ENCODE assay signal across 8 cellular contexts in genomic region chr19:50332264-50333038, GRCh38. TPM values are rescaled to one million over a fixed set of nuclear protein-coding genes. Genes with fewer than 3 reads are reported as not detected.
DNase-seq lines count a peak whose midpoint lies in the region; ATAC-seq, FAIRE-seq and TF ChIP-seq lines count a peak whose summit lies in the region.

No MANE protein-coding gene starts in this region.

- intact Hi-C loops in dorsolateral prefrontal cortex (cut with DNase I): loop anchor here in 1 of 2 donors (2.0 kb wide), 1 partner anchor 776 kb away; the partner anchor contains the start of gene CTU1
- intact Hi-C loops in pancreas (cut with DNase I): no loop called here

- TF ChIP-seq CTCF in dorsolateral prefrontal cortex (IDR thresholded peaks at IDR 0.05 in 54 of 56, conservative IDR thresholded peaks at IDR 0.05 in 2 of 56; ENCODE audit: low read depth in 1 of 56, partially characterized antibody in 56 of 56) (no peak), pancreas (IDR thresholded peaks at IDR 0.05) (no peak)

- H3K9me3 ChIP-seq in CD8-positive, alpha-beta memory T cell (ENCODE audit: low read length): no peaks in the 10 kb centered on the region
- H3K9me3 ChIP-seq in HUES6 (ENCODE audit: control insufficient read depth, insufficient read depth, low read depth, low read length) (no peaks in the 10 kb centered on the region), pancreas (no peaks in the 10 kb centered on the region)

- no peak for DNase-seq in CD8-positive, alpha-beta memory T cell
- DNase-seq in dorsolateral prefrontal cortex (no peak), pancreas (peak in 4 of 6 donors; percentile 36 to 48 (median 46)), RPMI8226 (no peak)

- peak overlapping the region in 2 of 8 donors; percentile 29 to 49 for H3K27ac Mint-ChIP-seq in CD8-positive, alpha-beta memory T cell

- H3K9ac ChIP-seq in HUES6 (ENCODE audit: low read length): peak overlapping the region; percentile 75

- H3K4me3 Mint-ChIP-seq in CD8-positive, alpha-beta memory T cell: peak overlapping the region in 6 of 7 donors; percentile 26 to 92 (median 40)

- peaks cover 31 to 60% (median 58%) of the 10 kb centered on the region in 3 donors for H3K4me1 Mint-ChIP-seq in CD8-positive, alpha-beta memory T cell

- POLR2A ChIA-PET in CD8-positive, alpha-beta memory T cell (lab: Charles Lee): no interaction called here

- H3K4me3 ChIP-seq in CD8-positive, alpha-beta memory T cell (ENCODE audit: low read length): peak overlapping the region; percentile 81
- H3K4me3 ChIP-seq in HUES6 (ENCODE audit: low read depth, low read length) (peak overlapping the region; percentile 83), dorsolateral prefrontal cortex (peak overlapping the region; percentile 54 to 92 (median 73)), pancreas (peak overlapping the region; percentile 15 to 58 (median 54))

- H3K36me3 ChIP-seq in CD8-positive, alpha-beta memory T cell (ENCODE audit: insufficient read depth, low read length): no peaks in the 10 kb centered on the region
- H3K36me3 ChIP-seq in HUES6 (ENCODE audit: control insufficient read depth, insufficient read depth, low read length) (no peaks in the 10 kb centered on the region), pancreas (no peaks in the 10 kb centered on the region)

- H3K4me1 ChIP-seq in CD8-positive, alpha-beta memory T cell (ENCODE audit: insufficient read depth, low read length): peaks cover 48% of the 10 kb centered on the region
- peaks cover 14% of the 10 kb centered on the region for H3K4me1 ChIP-seq in HUES6 (ENCODE audit: control insufficient read depth, insufficient read depth, low read length)
- peaks cover 4 to 24% (median 7%) of the 10 kb centered on the region in 3 donors for H3K4me1 ChIP-seq in pancreas

- peaks cover 64 to 71% of the 10 kb centered on the region in 2 donors for H3K27me3 Mint-ChIP-seq in CD8-positive, alpha-beta memory T cell

- H3K36me3 Mint-ChIP-seq in CD8-positive, alpha-beta memory T cell: peaks cover 2 to 5% (median 2%) of the 10 kb centered on the region in 3 donors

- peaks cover 4 to 22% (median 17%) of the 10 kb centered on the region in 5 donors for H3K9me3 Mint-ChIP-seq in CD8-positive, alpha-beta memory T cell

- WGBS in pancreas, 2 donors: 16 to 18% methylated on average over 19 of the region's 19 CpGs

- FAIRE-seq in pancreas (lab: Jason Lieb, UNC): no peak

- H3K27ac ChIP-seq in CD8-positive, alpha-beta memory T cell (ENCODE audit: low read depth, low read length): peak overlapping the region; percentile 34
- H3K27ac ChIP-seq in HUES6 (ENCODE audit: low read depth, low read length) (peak overlapping the region; percentile 80; the same call in 1 of the 2 replicates), dorsolateral prefrontal cortex (peak overlapping the region in 57 of 59 donors; percentile 32 to 98 (median 93)), pancreas (peak overlapping the region; percentile 26 to 81 (median 74))

- CTCF ChIA-PET in CD8-positive, alpha-beta memory T cell (lab: Charles Lee): interaction anchor here (1.8 kb wide), 1 partner anchor 25 kb away, joined by 8 read pairs; no protein-coding TSS in a partner anchor

- peaks cover 36% of the 10 kb centered on the region for H3K27me3 ChIP-seq in CD8-positive, alpha-beta memory T cell (ENCODE audit: insufficient read depth, low read length, poor library complexity, severe bottlenecking)
- H3K27me3 ChIP-seq in HUES6 (ENCODE audit: control insufficient read depth, insufficient read depth, low read length): peaks cover 10% of the 10 kb centered on the region
- H3K27me3 ChIP-seq in dorsolateral prefrontal cortex: no peaks in the 10 kb centered on the region
- H3K27me3 ChIP-seq in pancreas: no peaks in the 10 kb centered on the region

- ATAC-seq in pancreas: no peak
- ATAC-seq in HG03045 (IDR thresholded peaks at IDR 0.05; ENCODE audit: unreplicated experiment): no peak
- ATAC-seq in GM18870 (IDR thresholded peaks at IDR 0.05; ENCODE audit: unreplicated experiment): no peak
- ATAC-seq in GM19328 (IDR thresholded peaks at IDR 0.05; ENCODE audit: unreplicated experiment): no peak

RNA-seq across cellular contexts. Expression of gene KCNC3, which starts 3.3 kb away (rescaled TPM):
- under 1 TPM; 0.68 to 0.73 TPM for total RNA-seq in CD8-positive, alpha-beta memory T cell
- not detected for polyA plus RNA-seq in CD8-positive, alpha-beta memory T cell
- 10 to 100 TPM; 15.1 to 99.8 (median 56.4) TPM for total RNA-seq in dorsolateral prefrontal cortex
- total RNA-seq in pancreas: 1 to 10 TPM; 2.4 to 4.6 (median 3.4) TPM
- 1 to 10 TPM; 4.8 to 7.1 TPM for polyA plus RNA-seq in pancreas

RNA-seq across cellular contexts. Expression of gene NAPSA, which starts 33.0 kb away (rescaled TPM):
- total RNA-seq in CD8-positive, alpha-beta memory T cell: 10 to 100 TPM; 19.7 to 22.5 TPM
- polyA plus RNA-seq in CD8-positive, alpha-beta memory T cell: 1.6 TPM
- total RNA-seq in dorsolateral prefrontal cortex (1 to 10 TPM in 101 of 120 experiments, under 1 TPM in 19; 0.28 to 5.4 (median 1.8) TPM), pancreas (1 to 10 TPM in 5 of 6 donors, under 1 TPM in 1; 0.78 to 3.2 (median 1.5) TPM)
- 1 to 10 TPM; 4.1 to 4.6 TPM for polyA plus RNA-seq in pancreas

RNA-seq across cellular contexts. Expression of gene NR1H2, which starts 43.8 kb away (rescaled TPM):
- 10 to 100 TPM; 79.7 to 82.3 TPM for total RNA-seq in CD8-positive, alpha-beta memory T cell
- 95.5 TPM for polyA plus RNA-seq in CD8-positive, alpha-beta memory T cell
- total RNA-seq in dorsolateral prefrontal cortex (10 to 100 TPM; 47.4 to 83.8 (median 64.3) TPM), pancreas (10 to 100 TPM; 20.5 to 33.5 (median 25.6) TPM)
- polyA plus RNA-seq in pancreas: 10 to 100 TPM; 45.9 to 46.5 TPM

RNA-seq across cellular contexts. Expression of gene POLD1, which starts 51.7 kb away (rescaled TPM):
- 100 to 1,000 TPM; 154 to 160 TPM for total RNA-seq in CD8-positive, alpha-beta memory T cell
- polyA plus RNA-seq in CD8-positive, alpha-beta memory T cell: 29.4 TPM
- total RNA-seq in dorsolateral prefrontal cortex: 10 to 100 TPM in 85 of 120 experiments, 1 to 10 TPM in 35; 4.5 to 21.9 (median 12.2) TPM
- 10 to 100 TPM in 4 of 6 donors, 1 to 10 TPM in 2; 9.5 to 16.7 (median 11.9) TPM for total RNA-seq in pancreas
- polyA plus RNA-seq in pancreas: 10 to 100 TPM; 36.1 to 45.5 TPM

Comparison
In these comparisons a context has a peak if more than half of its experiments do, and no peak if none do; other contexts are left out.
1. DNase-seq: peak in pancreas (4 of 6); none in CD8-positive, alpha-beta memory T cell (0 of 5), dorsolateral prefrontal cortex (0 of 10) and RPMI8226 (single experiment).
2. H3K27ac ChIP-seq: peak in every context shown above with its lines; median percentile 93 in dorsolateral prefrontal cortex; 80 in HUES6; 74 in pancreas; 34 in CD8-positive, alpha-beta memory T cell.
3. Peak in every context shown above with its lines, with median percentiles within 50 percentile points of each other: H3K4me3 ChIP-seq.